ENCODE assay signal across 1 cellular context in genomic region chr11:47247502-47247901, GRCh38.
TF ChIP-seq lines count a peak whose summit lies in the region.

No MANE protein-coding gene starts in this region.

TF ChIP-seq in K562, 482 proteins besides CTCF, POLR2A, EP300 and RAD21:
- TF ChIP-seq TRIM24 (IDR thresholded peaks at IDR 0.05): no peak
